10 cellular contexts compared by ENCODE assay signal in the genomic region with DNA sequence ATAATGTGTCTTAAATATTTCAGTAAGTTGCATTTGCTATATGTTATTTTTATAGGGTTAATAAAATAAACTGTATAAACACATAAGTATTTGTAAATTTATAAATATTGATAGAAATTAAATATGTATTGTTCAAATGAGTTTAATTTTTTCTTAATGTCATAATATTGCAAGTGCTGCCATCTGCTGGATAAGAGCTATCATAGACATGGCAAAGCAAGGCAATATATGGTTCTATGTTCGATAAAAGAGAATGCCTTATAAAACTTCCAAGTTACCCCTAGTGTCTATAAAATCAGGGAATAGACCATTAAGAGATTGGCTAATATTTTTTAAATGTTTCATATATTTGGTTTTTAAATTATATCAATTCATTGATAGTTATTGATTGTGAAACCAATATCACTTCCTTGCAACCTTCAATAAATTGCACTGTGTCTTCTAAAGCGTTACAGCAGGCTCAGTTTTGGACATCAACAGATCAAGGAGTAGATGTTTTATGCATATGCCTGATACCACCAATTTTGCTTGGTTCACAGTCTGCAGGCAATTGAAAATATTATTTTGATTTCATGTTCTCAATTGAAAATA. TPM values are rescaled to one million over a fixed set of nuclear protein-coding genes. Genes with fewer than 3 reads are reported as not detected.
DNase-seq lines count a peak whose midpoint lies in the region; ATAC-seq and TF ChIP-seq lines count a peak whose summit lies in the region.
"Had no signal": no experiment of that assay in that cellular context is flagged by ENCODE, and none has a peak within 500 bp of the region (broad histone marks: within the 10 kb centered on the region; RNA-seq: fewer than 3 reads in every experiment).

No MANE protein-coding gene starts in this region.

- H3K9me3 ChIP-seq in Panc1 (ENCODE audit: control insufficient read depth, insufficient read depth, low read depth, low read length) (no peaks in the 10 kb centered on the region), transverse colon (no peaks in the 10 kb centered on the region)
- H3K9me3 ChIP-seq: SJSA1 had no signal

- H3K4me3 ChIP-seq in Panc1 (ENCODE audit: low read depth in 2 of 2, low read length in 2 of 2): no peak overlapping the region
- no peak overlapping the region for H3K4me3 ChIP-seq in fibroblast of villous mesenchyme (ENCODE audit: low read depth, low read length)
- no peak overlapping the region for H3K4me3 ChIP-seq in transverse colon
- H3K4me3 ChIP-seq: SJSA1 had no signal

- DNase-seq in EL (peak; percentile 11), HCEC 1CT (peak; percentile 27), Panc1 (ENCODE audit: low read depth, low spot score) (no peak), fibroblast of villous mesenchyme (ENCODE audit: low read depth) (peak; percentile 11), transverse colon (no peak)
- no peak for DNase-seq in activated naive CD4-positive, alpha-beta T cell (lab: John Stamatoyannopoulos, UW)
- DNase-seq in activated naive CD4-positive, alpha-beta T cell treated with anti-CD3 and anti-CD28 coated beads, Interleukin-2, amount 50 U/mL, for 72 hours (ENCODE audit: low spot score in 2 of 2): no peak
- DNase-seq: naive B cell had no signal

- H3K36me3 ChIP-seq in Panc1 (ENCODE audit: control insufficient read depth, insufficient read depth, low read length) (no peaks in the 10 kb centered on the region), transverse colon (no peaks in the 10 kb centered on the region)
- H3K36me3 ChIP-seq: SJSA1 had no signal

- no peaks in the 10 kb centered on the region for H3K9me3 Mint-ChIP-seq in activated naive CD4-positive, alpha-beta T cell treated with anti-CD3 and anti-CD28 coated beads, Interleukin-2, amount 50 U/mL, for 72 hours
- H3K9me3 Mint-ChIP-seq: naive B cell had no signal

- ATAC-seq in Panc1: no peak
- ATAC-seq in esophagus mucosa: no peak
- ATAC-seq in activated naive CD4-positive, alpha-beta T cell treated with anti-CD3 and anti-CD28 coated beads, Interleukin-2, amount 50 U/mL, for 72 hours: no peak

- in situ Hi-C loops in Panc1 (cut with HindIII; ENCODE audit: low pct_unique_long_range_greater_than_20kb, low sequenced_read_pairs): no loop called here
- in situ Hi-C loops in transverse colon (cut with MboI; ENCODE audit: low pct_ligation_motif_present in 1 of 4, low pct_unique_long_range_greater_than_20kb in 1 of 4, low sequenced_read_pairs in 3 of 4): no loop called here

- no peak for TF ChIP-seq POLR2A in transverse colon (IDR thresholded peaks at IDR 0.05)

- BruUV-seq in Panc1 (replicated peaks; lab: Mats Ljungman, UMichigan): no TSS peak

- no peak overlapping the region for H3K27ac ChIP-seq in Panc1 (ENCODE audit: low read length)
- no peak overlapping the region for H3K27ac ChIP-seq in transverse colon
- H3K27ac ChIP-seq: SJSA1 had no signal

- CTCF ChIA-PET in Panc1 (lab: Charles Lee): no interaction called here

- TF ChIP-seq EP300 in transverse colon (IDR thresholded peaks at IDR 0.05; ENCODE audit: low read depth): no peak

- 44 to 55% methylated on average over 2 of the region's 2 CpGs for WGBS in transverse colon (ENCODE audit: low coverage in 1 of 2), 2 donors

- intact Hi-C loops in Panc1 (cut with micrococcal nuclease; ENCODE audit: unreplicated experiment) (loop anchor here (5.0 kb wide), 1 partner anchor 986 kb away; no protein-coding TSS in a partner anchor), transverse colon (cut with DNase I; ENCODE audit: low total_unique reads) (no loop called here)

- no peak overlapping the region for H3K27ac Mint-ChIP-seq in activated naive CD4-positive, alpha-beta T cell treated with anti-CD3 and anti-CD28 coated beads, Interleukin-2, amount 50 U/mL, for 72 hours
- H3K27ac Mint-ChIP-seq: naive B cell had no signal

- TF ChIP-seq CTCF in Panc1 (IDR thresholded peaks at IDR 0.05) (peak; percentile 54; the same call in 1 of the 2 replicates), fibroblast of villous mesenchyme (IDR thresholded peaks at IDR 0.05; ENCODE audit: insufficient read depth, low read depth, low read length) (peak; percentile 56), transverse colon (IDR thresholded peaks at IDR 0.05) (peak in 4 of 5 experiments; percentile 39 to 65 (median 50))

- no peaks in the 10 kb centered on the region for H3K36me3 Mint-ChIP-seq in activated naive CD4-positive, alpha-beta T cell treated with anti-CD3 and anti-CD28 coated beads, Interleukin-2, amount 50 U/mL, for 72 hours
- H3K36me3 Mint-ChIP-seq: naive B cell had no signal

- H3K4me1 ChIP-seq in Panc1 (ENCODE audit: control insufficient read depth, insufficient read depth, low read length) (no peaks in the 10 kb centered on the region), transverse colon (no peaks in the 10 kb centered on the region)
- H3K4me1 ChIP-seq: SJSA1 had no signal

- H3K27me3 ChIP-seq in Panc1 (ENCODE audit: control insufficient read depth, insufficient read depth, low read length) (no peaks in the 10 kb centered on the region), transverse colon (no peaks in the 10 kb centered on the region)
- H3K27me3 ChIP-seq: SJSA1 had no signal

- POLR2A ChIA-PET in Panc1 (lab: Charles Lee): no interaction called here

RNA-seq across cellular contexts. Expression of a gene that starts 29.0 kb away (rescaled TPM):
- total RNA-seq in Panc1 (2021; ENCODE audit: unreplicated experiment) (3.8 TPM), fibroblast of villous mesenchyme (0.32 TPM in 1 of 2 replicates, not detected in the other), transverse colon (1 to 10 TPM in 3 of 4 donors, not detected in 1; 2.9 to 3.8 (median 3.3) TPM), esophagus mucosa (4.0 TPM)
- 2.6 TPM for polyA plus RNA-seq in Panc1 (2012; ENCODE audit: insufficient read length)
- total RNA-seq in activated naive CD4-positive, alpha-beta T cell treated with anti-CD3 and anti-CD28 coated beads, Interleukin-2, amount 50 U/mL, for 72 hours: not detected

Comparison
In these comparisons a context has a peak if more than half of its experiments do, and no peak if none do; other contexts are left out.
1. DNase-seq: peak in EL (single experiment), HCEC 1CT (single experiment) and fibroblast of villous mesenchyme (single experiment); none in Panc1 (single experiment), transverse colon (single experiment), activated naive CD4-positive, alpha-beta T cell (0 of 4) and activated naive CD4-positive, alpha-beta T cell treated with anti-CD3 and anti-CD28 coated beads, Interleukin-2, amount 50 U/mL, for 72 hours (0 of 2).
2. Peak in every context shown above with its lines, with median percentiles within 50 percentile points of each other: CTCF ChIP-seq.